1 cellular context compared by ENCODE assay signal in genomic region chr15:44727462-44728231, GRCh38.
TF ChIP-seq lines count a peak whose summit lies in the region.

No MANE protein-coding gene starts in this region.

TF ChIP-seq in IMR-90, 13 proteins besides CTCF, POLR2A, EP300 and RAD21 (continued from another document):
- TF ChIP-seq ELK1 (IDR thresholded peaks at IDR 0.05; ENCODE audit: borderline replicate concordance, low read depth, low read length) (no peak), SMC3 (IDR thresholded peaks at IDR 0.05; ENCODE audit: low read depth, low read length) (no peak), MXI1 (IDR thresholded peaks at IDR 0.05; ENCODE audit: borderline replicate concordance, low read depth, low read length) (no peak), BHLHE40 (IDR thresholded peaks at IDR 0.05; ENCODE audit: low read depth, low read length) (no peak), CEBPB (IDR thresholded peaks at IDR 0.05; ENCODE audit: low read depth, low read length) (no peak), MAFK (IDR thresholded peaks at IDR 0.05; ENCODE audit: low read depth, low read length) (no peak), MAZ (IDR thresholded peaks at IDR 0.05; ENCODE audit: borderline replicate concordance, low read depth, low read length) (no peak)
